1 cellular context compared by ENCODE assay signal in the genomic region with DNA sequence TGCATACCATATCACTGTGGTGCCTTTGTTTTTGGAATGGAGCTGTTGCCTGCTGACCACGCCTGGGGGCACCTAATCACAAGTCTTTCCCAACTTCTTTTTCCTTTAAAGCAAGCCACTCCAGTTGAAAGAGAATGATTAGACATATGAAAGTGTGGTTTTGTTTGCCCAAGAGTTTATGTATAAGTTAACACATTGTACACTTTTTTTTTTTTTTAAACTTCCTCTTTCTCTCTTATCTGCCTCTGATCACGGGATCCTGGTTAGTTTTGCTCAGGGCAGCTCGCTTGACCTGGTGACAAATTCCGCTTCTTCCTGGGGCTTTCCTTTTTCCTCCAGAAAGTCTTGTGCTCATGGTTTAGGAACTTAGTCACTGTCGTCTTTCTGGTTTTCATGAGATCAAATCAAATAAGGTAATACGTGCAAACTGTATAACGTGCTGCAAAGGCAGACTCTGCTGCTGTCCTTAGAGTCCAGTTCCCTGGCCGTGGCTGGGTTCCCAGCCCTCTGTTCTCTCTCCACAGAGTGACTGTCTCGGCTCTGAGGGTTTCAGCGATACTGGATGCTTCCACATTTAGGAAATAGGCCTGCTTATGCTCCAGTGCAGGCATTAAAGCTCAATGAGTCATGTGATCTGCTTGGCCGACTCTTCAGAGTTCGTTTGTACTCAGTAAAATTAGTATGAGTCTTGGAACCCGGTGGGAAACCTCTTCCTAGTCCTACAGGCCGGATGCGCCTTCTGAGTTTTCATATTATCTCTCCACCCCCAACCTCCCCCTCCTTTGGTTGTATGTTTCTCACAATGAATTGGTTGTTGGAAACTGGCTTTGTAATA.
TF ChIP-seq lines count a peak whose summit lies in the region.

No MANE protein-coding gene starts in this region.

TF ChIP-seq in HEK293, 187 proteins besides CTCF, POLR2A, EP300 and RAD21 (continued from another document):
- TF ChIP-seq, protein P1, sequence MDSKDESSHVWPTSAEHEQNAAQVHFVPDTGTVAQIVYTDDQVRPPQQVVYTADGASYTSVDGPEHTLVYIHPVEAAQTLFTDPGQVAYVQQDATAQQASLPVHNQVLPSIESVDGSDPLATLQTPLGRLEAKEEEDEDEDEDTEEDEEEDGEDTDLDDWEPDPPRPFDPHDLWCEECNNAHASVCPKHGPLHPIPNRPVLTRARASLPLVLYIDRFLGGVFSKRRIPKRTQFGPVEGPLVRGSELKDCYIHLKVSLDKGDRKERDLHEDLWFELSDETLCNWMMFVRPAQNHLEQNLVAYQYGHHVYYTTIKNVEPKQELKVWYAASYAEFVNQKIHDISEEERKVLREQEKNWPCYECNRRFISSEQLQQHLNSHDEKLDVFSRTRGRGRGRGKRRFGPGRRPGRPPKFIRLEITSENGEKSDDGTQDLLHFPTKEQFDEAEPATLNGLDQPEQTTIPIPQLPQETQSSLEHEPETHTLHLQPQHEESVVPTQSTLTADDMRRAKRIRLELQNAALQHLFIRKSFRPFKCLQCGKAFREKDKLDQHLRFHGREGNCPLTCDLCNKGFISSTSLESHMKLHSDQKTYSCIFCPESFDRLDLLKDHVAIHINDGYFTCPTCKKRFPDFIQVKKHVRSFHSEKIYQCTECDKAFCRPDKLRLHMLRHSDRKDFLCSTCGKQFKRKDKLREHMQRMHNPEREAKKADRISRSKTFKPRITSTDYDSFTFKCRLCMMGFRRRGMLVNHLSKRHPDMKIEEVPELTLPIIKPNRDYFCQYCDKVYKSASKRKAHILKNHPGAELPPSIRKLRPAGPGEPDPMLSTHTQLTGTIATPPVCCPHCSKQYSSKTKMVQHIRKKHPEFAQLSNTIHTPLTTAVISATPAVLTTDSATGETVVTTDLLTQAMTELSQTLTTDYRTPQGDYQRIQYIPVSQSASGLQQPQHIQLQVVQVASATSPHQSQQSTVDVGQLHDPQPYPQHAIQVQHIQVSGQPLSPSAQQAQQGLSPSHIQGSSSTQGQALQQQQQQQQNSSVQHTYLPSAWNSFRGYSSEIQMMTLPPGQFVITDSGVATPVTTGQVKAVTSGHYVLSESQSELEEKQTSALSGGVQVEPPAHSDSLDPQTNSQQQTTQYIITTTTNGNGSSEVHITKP (tag by site-specific recombination; IDR thresholded peaks at IDR 0.05), result no peak
- TF ChIP-seq ZBTB21 (tag by site-specific recombination; IDR thresholded peaks at IDR 0.05) (no peak), ZNF202 (tag by site-specific recombination; IDR thresholded peaks at IDR 0.05; ENCODE audit: borderline replicate concordance) (no peak), ZNF747 (tag by site-specific recombination; IDR thresholded peaks at IDR 0.05) (no peak), ZSCAN23 (tag by site-specific recombination; IDR thresholded peaks at IDR 0.05) (no peak), ZNF221 (tag by site-specific recombination; IDR thresholded peaks at IDR 0.05; ENCODE audit: borderline replicate concordance) (no peak), ZNF664 (tag by site-specific recombination; IDR thresholded peaks at IDR 0.05) (no peak), GLI2 (tag by site-specific recombination; IDR thresholded peaks at IDR 0.05; ENCODE audit: borderline replicate concordance, low read depth) (no peak), ZNF785 (tag by site-specific recombination; IDR thresholded peaks at IDR 0.05) (no peak), PRDM1 (tag by site-specific recombination; IDR thresholded peaks at IDR 0.05) (peak; percentile 61; the same call in 1 of the 2 replicates), ZNF768 (tag by site-specific recombination; IDR thresholded peaks at IDR 0.05) (no peak), YY1 (tag by site-specific recombination; IDR thresholded peaks at IDR 0.05) (no peak)
- TF ChIP-seq, protein P2, sequence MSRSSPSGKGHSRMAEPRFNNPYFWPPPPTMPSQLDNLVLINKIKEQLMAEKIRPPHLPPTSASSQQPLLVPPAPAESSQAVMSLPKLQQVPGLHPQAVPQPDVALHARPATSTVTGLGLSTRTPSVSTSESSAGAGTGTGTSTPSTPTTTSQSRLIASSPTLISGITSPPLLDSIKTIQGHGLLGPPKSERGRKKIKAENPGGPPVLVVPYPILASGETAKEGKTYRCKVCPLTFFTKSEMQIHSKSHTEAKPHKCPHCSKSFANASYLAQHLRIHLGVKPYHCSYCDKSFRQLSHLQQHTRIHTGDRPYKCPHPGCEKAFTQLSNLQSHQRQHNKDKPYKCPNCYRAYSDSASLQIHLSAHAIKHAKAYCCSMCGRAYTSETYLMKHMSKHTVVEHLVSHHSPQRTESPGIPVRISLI (tag by site-specific recombination; IDR thresholded peaks at IDR 0.05), result no peak
- TF ChIP-seq, protein P3, sequence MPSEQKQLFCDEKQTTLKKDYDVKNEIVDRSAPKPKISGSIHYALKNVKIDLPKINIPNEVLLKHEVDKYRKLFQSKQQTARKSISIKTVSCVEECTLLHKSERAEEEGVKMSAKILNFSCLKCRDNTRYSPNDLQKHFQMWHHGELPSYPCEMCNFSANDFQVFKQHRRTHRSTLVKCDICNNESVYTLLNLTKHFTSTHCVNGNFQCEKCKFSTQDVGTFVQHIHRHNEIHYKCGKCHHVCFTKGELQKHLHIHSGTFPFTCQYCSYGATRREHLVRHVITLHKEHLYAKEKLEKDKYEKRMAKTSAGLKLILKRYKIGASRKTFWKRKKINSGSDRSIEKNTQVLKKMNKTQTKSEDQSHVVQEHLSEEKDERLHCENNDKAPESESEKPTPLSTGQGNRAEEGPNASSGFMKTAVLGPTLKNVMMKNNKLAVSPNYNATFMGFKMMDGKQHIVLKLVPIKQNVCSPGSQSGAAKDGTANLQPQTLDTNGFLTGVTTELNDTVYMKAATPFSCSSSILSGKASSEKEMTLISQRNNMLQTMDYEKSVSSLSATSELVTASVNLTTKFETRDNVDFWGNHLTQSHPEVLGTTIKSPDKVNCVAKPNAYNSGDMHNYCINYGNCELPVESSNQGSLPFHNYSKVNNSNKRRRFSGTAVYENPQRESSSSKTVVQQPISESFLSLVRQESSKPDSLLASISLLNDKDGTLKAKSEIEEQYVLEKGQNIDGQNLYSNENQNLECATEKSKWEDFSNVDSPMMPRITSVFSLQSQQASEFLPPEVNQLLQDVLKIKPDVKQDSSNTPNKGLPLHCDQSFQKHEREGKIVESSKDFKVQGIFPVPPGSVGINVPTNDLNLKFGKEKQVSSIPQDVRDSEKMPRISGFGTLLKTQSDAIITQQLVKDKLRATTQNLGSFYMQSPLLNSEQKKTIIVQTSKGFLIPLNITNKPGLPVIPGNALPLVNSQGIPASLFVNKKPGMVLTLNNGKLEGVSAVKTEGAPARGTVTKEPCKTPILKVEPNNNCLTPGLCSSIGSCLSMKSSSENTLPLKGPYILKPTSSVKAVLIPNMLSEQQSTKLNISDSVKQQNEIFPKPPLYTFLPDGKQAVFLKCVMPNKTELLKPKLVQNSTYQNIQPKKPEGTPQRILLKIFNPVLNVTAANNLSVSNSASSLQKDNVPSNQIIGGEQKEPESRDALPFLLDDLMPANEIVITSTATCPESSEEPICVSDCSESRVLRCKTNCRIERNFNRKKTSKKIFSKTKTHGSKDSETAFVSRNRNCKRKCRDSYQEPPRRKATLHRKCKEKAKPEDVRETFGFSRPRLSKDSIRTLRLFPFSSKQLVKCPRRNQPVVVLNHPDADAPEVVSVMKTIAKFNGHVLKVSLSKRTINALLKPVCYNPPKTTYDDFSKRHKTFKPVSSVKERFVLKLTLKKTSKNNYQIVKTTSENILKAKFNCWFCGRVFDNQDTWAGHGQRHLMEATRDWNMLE (tag by site-specific recombination; conservative IDR thresholded peaks at IDR 0.05; ENCODE audit: low read depth), result no peak
- TF ChIP-seq, protein P4, sequence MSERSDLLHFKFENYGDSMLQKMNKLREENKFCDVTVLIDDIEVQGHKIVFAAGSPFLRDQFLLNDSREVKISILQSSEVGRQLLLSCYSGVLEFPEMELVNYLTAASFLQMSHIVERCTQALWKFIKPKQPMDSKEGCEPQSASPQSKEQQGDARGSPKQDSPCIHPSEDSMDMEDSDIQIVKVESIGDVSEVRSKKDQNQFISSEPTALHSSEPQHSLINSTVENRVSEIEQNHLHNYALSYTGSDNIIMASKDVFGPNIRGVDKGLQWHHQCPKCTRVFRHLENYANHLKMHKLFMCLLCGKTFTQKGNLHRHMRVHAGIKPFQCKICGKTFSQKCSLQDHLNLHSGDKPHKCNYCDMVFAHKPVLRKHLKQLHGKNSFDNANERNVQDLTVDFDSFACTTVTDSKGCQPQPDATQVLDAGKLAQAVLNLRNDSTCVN (tag by site-specific recombination; optimal IDR thresholded peaks at IDR 0.05), result no peak
